8 cellular contexts compared by ENCODE assay signal in the genomic region with DNA sequence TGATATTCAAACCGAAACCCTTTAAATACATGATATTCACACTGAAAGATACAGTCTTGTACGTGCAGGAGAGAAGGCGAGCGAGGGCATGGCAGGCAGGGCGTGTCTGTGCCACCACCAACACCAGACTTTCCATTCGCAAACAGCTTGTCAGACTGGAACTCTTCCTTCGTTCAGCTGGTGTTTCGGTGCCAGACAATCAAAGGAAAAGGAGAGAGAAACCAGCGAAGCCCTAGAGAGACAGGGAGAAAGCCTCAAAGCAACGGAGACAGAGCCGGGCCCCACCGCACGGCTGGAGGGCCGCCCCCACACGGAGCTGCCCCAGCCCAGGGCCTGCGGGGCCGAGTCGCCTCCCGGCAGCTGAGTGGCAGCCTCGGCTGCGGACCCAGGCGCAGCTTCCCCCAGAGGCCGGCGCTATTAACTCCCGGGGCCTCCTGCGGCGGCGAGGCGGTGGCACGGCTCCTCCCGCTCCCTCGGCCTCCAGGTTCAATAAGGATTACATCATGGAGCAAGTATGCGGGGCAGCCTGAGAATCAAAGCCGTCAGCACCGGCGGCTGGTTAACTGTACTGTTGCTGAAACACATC. TPM values are rescaled to one million over a fixed set of nuclear protein-coding genes. Genes with fewer than 3 reads are reported as not detected.
DNase-seq lines count a peak whose midpoint lies in the region; ATAC-seq and TF ChIP-seq lines count a peak whose summit lies in the region.

No MANE protein-coding gene starts in this region.

- peak; percentile 93 to 97 (median 94) for ATAC-seq in psoas muscle

- peak overlapping the region; percentile 35 for H3K4me3 ChIP-seq in astrocyte of the cerebellum (ENCODE audit: low read depth, low read length)
- H3K4me3 ChIP-seq in psoas muscle = peak overlapping the region; percentile 68

- H3K27me3 ChIP-seq in psoas muscle (ENCODE audit: insufficient read depth in 3 of 3, low read length in 2 of 3) = no peaks in the 10 kb centered on the region

- intact Hi-C loops in psoas muscle (cut with DNase I) = no loop called here

- in situ Hi-C loops in astrocyte of the cerebellum (cut with HindIII; ENCODE audit: low sequenced_read_pairs) = no loop called here

- TF ChIP-seq CTCF in astrocyte of the cerebellum (IDR thresholded peaks at IDR 0.05; ENCODE audit: low read depth, low read length, missing control alignments) (no peak), psoas muscle (IDR thresholded peaks at IDR 0.05) (peak; percentile 12)

- 5 to 12% (median 6%) methylated on average over 34 to 36 of the region's 36 CpGs for WGBS in psoas muscle, 3 donors

- H3K9me3 ChIP-seq in psoas muscle = no peaks in the 10 kb centered on the region

- DNase-seq in AG20443 (ENCODE audit: low spot score) (peak; percentile 88), H4 (ENCODE audit: low spot score) (peak; percentile 73), NCI-H748 (lab: John Stamatoyannopoulos, UW; ENCODE audit: unreplicated experiment) (peak; percentile 85), astrocyte of the cerebellum (ENCODE audit: low read depth) (peak; percentile 75), hepatic stellate cell (ENCODE audit: low spot score) (peak; percentile 78), psoas muscle (peak; percentile 53 to 74), COLO829 (ENCODE audit: low spot score) (no peak)
- no peak for DNase-seq in effector CD4-positive, alpha-beta T cell

- H3K4me1 ChIP-seq in psoas muscle = peaks cover 17% of the 10 kb centered on the region

- peak overlapping the region; percentile 81 for H3K27ac ChIP-seq in psoas muscle

- H3K36me3 ChIP-seq in psoas muscle (ENCODE audit: insufficient read depth in 1 of 2, low read depth in 1 of 2) = no peaks in the 10 kb centered on the region

RNA-seq across cellular contexts. Expression of a gene that starts 32.1 kb away (rescaled TPM):
- total RNA-seq in H4 (2014; rRNA removed; shearing (Covaris generic)) = 0.39 and 0.51 TPM in 2 replicates
- not detected for total RNA-seq in psoas muscle
- under 1 TPM in 1 of 3 donors, not detected in 2; 0.01 TPM for polyA plus RNA-seq in psoas muscle

RNA-seq across cellular contexts. Expression of a gene that starts 59.1 kb away (rescaled TPM):
- 19.0 and 29.8 TPM in 2 replicates for total RNA-seq in H4 (2014; rRNA removed; shearing (Covaris generic))
- 10 to 100 TPM; 21.6 to 29.6 (median 24.1) TPM for total RNA-seq in psoas muscle
- 10 to 100 TPM; 15.6 to 29.8 (median 22.2) TPM for polyA plus RNA-seq in psoas muscle

Comparison
In these comparisons a context has a peak if more than half of its experiments do, and no peak if none do; other contexts are left out.
1. DNase-seq: peak in AG20443 (single experiment), H4 (single experiment), NCI-H748 (single experiment), astrocyte of the cerebellum (single experiment), hepatic stellate cell (single experiment) and psoas muscle (2 of 2); none in effector CD4-positive, alpha-beta T cell (single experiment) and COLO829 (single experiment).